In the genomic region with DNA sequence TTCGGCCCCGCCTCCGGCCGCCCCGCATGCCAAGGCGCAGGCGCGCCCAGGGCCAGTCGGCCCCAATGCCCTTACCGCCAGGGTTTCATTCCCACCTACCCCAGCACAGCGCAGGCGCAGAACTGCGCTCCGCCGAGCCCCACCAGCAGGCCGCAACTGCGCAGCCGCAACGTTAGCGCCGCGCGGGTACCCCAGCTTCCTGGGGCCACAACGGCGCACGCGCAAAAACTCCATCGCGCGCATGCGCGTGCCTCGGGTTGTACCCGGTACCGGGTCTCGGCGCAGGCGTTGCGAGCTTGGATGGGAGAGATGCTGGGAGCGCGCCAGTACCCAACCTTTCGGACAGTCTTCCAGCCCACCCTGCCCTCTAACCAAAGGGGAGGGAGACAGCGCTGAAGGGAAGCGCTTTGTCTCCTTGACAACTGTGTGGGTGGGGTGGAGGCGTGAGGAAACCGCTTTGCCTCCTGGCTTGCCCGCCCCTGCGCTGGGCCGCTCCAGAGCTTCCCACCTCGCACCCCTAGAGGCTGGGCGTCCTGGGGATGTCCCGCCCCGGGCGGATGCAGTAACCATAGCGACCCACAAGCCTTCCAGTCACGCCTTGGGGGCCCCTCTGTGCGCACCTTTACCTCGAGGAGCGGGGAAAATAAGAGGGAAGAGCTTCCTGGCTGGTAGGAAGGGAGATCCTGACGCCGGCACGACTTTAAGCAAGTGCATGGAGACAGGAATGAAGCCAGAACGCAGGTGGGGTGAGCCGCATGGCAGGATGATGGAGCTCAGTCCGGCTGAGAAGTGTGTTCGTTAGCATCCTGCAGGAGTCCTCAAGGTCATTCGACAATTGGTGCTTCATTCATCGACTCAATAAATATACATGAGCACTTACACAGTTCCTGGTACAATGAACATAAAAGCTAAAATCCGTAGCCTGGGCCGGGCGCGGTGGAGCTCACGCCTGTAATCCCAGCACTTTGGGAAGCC, we compare ENCODE assay signal across 8 cellular contexts. TPM values are rescaled to one million over a fixed set of nuclear protein-coding genes. Genes with fewer than 3 reads are reported as not detected.
A peak's percentile ranks its signal among the peaks of the same experiment; 100 is the strongest.
DNase-seq lines count a peak whose midpoint lies in the region; ATAC-seq, FAIRE-seq and TF ChIP-seq lines count a peak whose summit lies in the region.

No MANE protein-coding gene starts in this region.

- H3K4me1 ChIP-seq in gastrocnemius medialis: peaks cover 7 to 16% of the 10 kb centered on the region in 2 donors

- H3K9me3 Mint-ChIP-seq in brain: peaks cover 0 to 8% (median 0%) of the 10 kb centered on the region in 5 experiments

- intact Hi-C loops in gastrocnemius medialis (cut with DNase I; ENCODE audit: low total_unique reads): loop anchor here (1.0 to 10.0 kb wide), 5 partner anchors 17 to 1582 kb away; a partner anchor contains a TSS

- H3K4me3 Mint-ChIP-seq in brain: peak overlapping the region; percentile 94 to 99 (median 96)

- peaks cover 0 to 17% of the 10 kb centered on the region in 2 donors for H3K36me3 ChIP-seq in gastrocnemius medialis

- peaks cover 11% of the 10 kb centered on the region for H3K27me3 Mint-ChIP-seq in brain

- FAIRE-seq in A204.1 (lab: Jason Lieb, UNC): peak; percentile 94
- peak; percentile 15 for FAIRE-seq in TTC549 (lab: Jason Lieb, UNC)

- H3K36me3 Mint-ChIP-seq in brain: peaks cover 29% of the 10 kb centered on the region

- H3K4me3 ChIP-seq in iPS-11a (ENCODE audit: low read depth, low read length): peak overlapping the region; percentile 66
- peak overlapping the region; percentile 73 to 87 (median 79) for H3K4me3 ChIP-seq in gastrocnemius medialis

- peak overlapping the region; percentile 77 to 96 (median 93) for H3K27ac Mint-ChIP-seq in brain

- TF ChIP-seq CTCF in brain (conservative IDR thresholded peaks at IDR 0.05): no peak
- no peak for TF ChIP-seq CTCF in gastrocnemius medialis (IDR thresholded peaks at IDR 0.05 in 4 of 5, conservative IDR thresholded peaks at IDR 0.05 in 1 of 5)

- peaks cover 24% of the 10 kb centered on the region for H3K4me1 Mint-ChIP-seq in brain

- no peaks in the 10 kb centered on the region for H3K27me3 ChIP-seq in gastrocnemius medialis

- peak overlapping the region; percentile 76 to 86 (median 82) for H3K27ac ChIP-seq in gastrocnemius medialis

- peak; percentile 80 for TF ChIP-seq POLR2A in GM18526 (IDR thresholded peaks at IDR 0.05; ENCODE audit: extremely low read depth, insufficient read length)
- peak in 1 of 2 donors; percentile 44 for TF ChIP-seq POLR2A in gastrocnemius medialis (IDR thresholded peaks at IDR 0.05)

- DNase-seq in NCI-H2107 (lab: John Stamatoyannopoulos, UW): peak; percentile 96
- peak; percentile 95 to 97 for DNase-seq in gastrocnemius medialis

- ATAC-seq in HG03064 (IDR thresholded peaks at IDR 0.05; ENCODE audit: low read depth, unreplicated experiment): peak; percentile 83
- peak; percentile 95 to 96 for ATAC-seq in gastrocnemius medialis

- no peaks in the 10 kb centered on the region for H3K9me3 ChIP-seq in gastrocnemius medialis

- in situ Hi-C loops in gastrocnemius medialis (cut with MboI; ENCODE audit: low sequenced_read_pairs in 4 of 4): no loop called here

RNA-seq across cellular contexts. Expression of a gene that starts 0.5 kb away (rescaled TPM):
- 14.1 TPM for polyA plus RNA-seq in brain (ENCODE audit: insufficient read depth, low read depth, low replicate concordance)
- total RNA-seq in gastrocnemius medialis: 10 to 100 TPM in 1 of 4 donors, 1 to 10 TPM in 3; 5.9 to 12.4 (median 6.3) TPM

RNA-seq across cellular contexts. Expression of a gene that starts 11.6 kb away (rescaled TPM):
- polyA plus RNA-seq in brain (ENCODE audit: insufficient read depth, low read depth, low replicate concordance): not detected
- total RNA-seq in gastrocnemius medialis: not detected

RNA-seq across cellular contexts. Expression of a gene that starts 17.0 kb away (rescaled TPM):
- polyA plus RNA-seq in brain (ENCODE audit: insufficient read depth, low read depth, low replicate concordance): 33.3 TPM
- total RNA-seq in gastrocnemius medialis: 10 to 100 TPM; 17.1 to 40.6 (median 28.6) TPM

RNA-seq across cellular contexts. Expression of a gene that starts 38.8 kb away (rescaled TPM):
- not detected for polyA plus RNA-seq in brain (ENCODE audit: insufficient read depth, low read depth, low replicate concordance)
- total RNA-seq in gastrocnemius medialis: not detected

RNA-seq across cellular contexts. Expression of a gene that starts 40.0 kb away (rescaled TPM):
- 71.2 TPM for polyA plus RNA-seq in brain (ENCODE audit: insufficient read depth, low read depth, low replicate concordance)
- total RNA-seq in gastrocnemius medialis: 10 to 100 TPM; 14.1 to 64.6 (median 34.9) TPM

Comparison
In these comparisons a context has a peak if more than half of its experiments do, and no peak if none do; other contexts are left out.
1. Peak in every context shown above with its lines: DNase-seq, ATAC-seq, H3K4me3 ChIP-seq and H3K27ac ChIP-seq.